In genomic region chr11:59918987-59919589, GRCh38 we compare ENCODE assay signal across 9 cellular contexts. TPM values are rescaled to one million over a fixed set of nuclear protein-coding genes. Genes with fewer than 3 reads are reported as not detected.
DNase-seq lines count a peak whose midpoint lies in the region; ATAC-seq and TF ChIP-seq lines count a peak whose summit lies in the region.
"Had no signal": no experiment of that assay in that cellular context is flagged by ENCODE, and none has a peak within 500 bp of the region (broad histone marks: within the 10 kb centered on the region; RNA-seq: fewer than 3 reads in every experiment).

No MANE protein-coding gene starts in this region.

- intact Hi-C loops in natural killer cell (cut with micrococcal nuclease) (loop anchor here (1.0 kb wide), 1 partner anchor 96 kb away; no protein-coding TSS in a partner anchor), sigmoid colon (cut with DNase I) (loop anchor here (5.0 kb wide), 1 partner anchor 167 kb away; no protein-coding TSS in a partner anchor)

- H3K4me3 Mint-ChIP-seq in natural killer cell = no peak overlapping the region
- no peak overlapping the region for H3K4me3 Mint-ChIP-seq in natural killer cell treated with Interleukin-12 subunit alpha and Interleukin-12 subunit beta and Interleukin-15 and Interleukin-18, amount 100 ng/mL, for 72 hours
- H3K4me3 Mint-ChIP-seq: dendritic cell treated with granulocyte-macrophage colony-stimulating factor and Interleukin-4, amounts not matched to agents 40 ng/mL and 50 ng/mL, for 4 days had no signal

- DNase-seq in natural killer cell (no peak), NAMALWA (ENCODE audit: low spot score) (peak; percentile 69), astrocyte of the hippocampus (ENCODE audit: low read depth, low spot score) (peak; percentile 57), mesenchymal stem cell (peak; percentile 61), sigmoid colon (no peak)
- no peak for DNase-seq in natural killer cell treated with Interleukin-12 subunit alpha and Interleukin-12 subunit beta and Interleukin-15 and Interleukin-18, amount 100 ng/mL, for 72 hours (ENCODE audit: low spot score)

- H3K27me3 ChIP-seq in mesenchymal stem cell (ENCODE audit: control insufficient read depth in 1 of 2, insufficient read depth in 1 of 2, low read length in 2 of 2) (no peaks in the 10 kb centered on the region), sigmoid colon (no peaks in the 10 kb centered on the region)

- no peak overlapping the region for H3K4ac ChIP-seq in mesenchymal stem cell (ENCODE audit: low read depth in 1 of 2, low read length in 2 of 2)

- H3K4me2 ChIP-seq in mesenchymal stem cell (ENCODE audit: low read length, poor library complexity, severe bottlenecking) = no peak overlapping the region

- no peak for TF ChIP-seq POLR2A in sigmoid colon (IDR thresholded peaks at IDR 0.05)

- no peaks in the 10 kb centered on the region for H3K79me1 ChIP-seq in mesenchymal stem cell (replicated peaks; ENCODE audit: low read length, poor library complexity, severe bottlenecking)

- peaks cover 0 to 6% of the 10 kb centered on the region in 2 donors for H3K27me3 Mint-ChIP-seq in natural killer cell (ENCODE audit: low read depth in 2 of 2)
- peaks cover 3 to 8% of the 10 kb centered on the region in 2 donors for H3K27me3 Mint-ChIP-seq in natural killer cell treated with Interleukin-12 subunit alpha and Interleukin-12 subunit beta and Interleukin-15 and Interleukin-18, amount 100 ng/mL, for 72 hours
- H3K27me3 Mint-ChIP-seq: dendritic cell treated with granulocyte-macrophage colony-stimulating factor and Interleukin-4, amounts not matched to agents 40 ng/mL and 50 ng/mL, for 4 days had no signal

- H4K8ac ChIP-seq in mesenchymal stem cell (ENCODE audit: low read length) = no peak overlapping the region

- no peak overlapping the region for H2AFZ ChIP-seq in mesenchymal stem cell (ENCODE audit: low read depth, low read length)

- peaks cover 10 to 12% of the 10 kb centered on the region in 2 donors for H3K9me3 Mint-ChIP-seq in natural killer cell
- H3K9me3 Mint-ChIP-seq in natural killer cell treated with Interleukin-12 subunit alpha and Interleukin-12 subunit beta and Interleukin-15 and Interleukin-18, amount 100 ng/mL, for 72 hours = peaks cover 9% of the 10 kb centered on the region

- H3K9ac ChIP-seq in mesenchymal stem cell (ENCODE audit: low read length) = peak overlapping the region; percentile 25

- H3K36me3 Mint-ChIP-seq in natural killer cell = peaks cover 16% of the 10 kb centered on the region
- peaks cover 17% of the 10 kb centered on the region for H3K36me3 Mint-ChIP-seq in natural killer cell treated with Interleukin-12 subunit alpha and Interleukin-12 subunit beta and Interleukin-15 and Interleukin-18, amount 100 ng/mL, for 72 hours

- no peak overlapping the region for H2BK120ac ChIP-seq in mesenchymal stem cell (ENCODE audit: low read depth, low read length)

- no peak overlapping the region for H2BK15ac ChIP-seq in mesenchymal stem cell (ENCODE audit: low read depth, poor library complexity, severe bottlenecking)

- no peak overlapping the region for H3K18ac ChIP-seq in mesenchymal stem cell (ENCODE audit: low read depth in 1 of 2, low read length in 2 of 2)

- H2BK12ac ChIP-seq in mesenchymal stem cell (ENCODE audit: low read length in 2 of 2) = no peak overlapping the region

- H3K27ac Mint-ChIP-seq in natural killer cell = no peak overlapping the region
- H3K27ac Mint-ChIP-seq in natural killer cell treated with Interleukin-12 subunit alpha and Interleukin-12 subunit beta and Interleukin-15 and Interleukin-18, amount 100 ng/mL, for 72 hours = no peak overlapping the region
- H3K27ac Mint-ChIP-seq: dendritic cell treated with granulocyte-macrophage colony-stimulating factor and Interleukin-4, amounts not matched to agents 40 ng/mL and 50 ng/mL, for 4 days had no signal

- H3K9me3 ChIP-seq in mesenchymal stem cell (ENCODE audit: control insufficient read depth, low read length) (peaks cover 24% of the 10 kb centered on the region), sigmoid colon (peaks cover 0 to 17% (median 14%) of the 10 kb centered on the region in 4 donors)

- peak; percentile 43 for TF ChIP-seq CTCF in natural killer cell (IDR thresholded peaks at IDR 0.05)
- TF ChIP-seq CTCF in sigmoid colon (IDR thresholded peaks at IDR 0.05) = peak in 2 of 4 experiments; percentile 15

- no peak overlapping the region for H2BK5ac ChIP-seq in mesenchymal stem cell (ENCODE audit: low read depth, low read length, poor library complexity, severe bottlenecking)

- no peak overlapping the region for H3K14ac ChIP-seq in mesenchymal stem cell (ENCODE audit: low read length in 2 of 2)

- H3K27ac ChIP-seq in mesenchymal stem cell (ENCODE audit: low read length, poor library complexity, severe bottlenecking) (no peak overlapping the region), sigmoid colon (no peak overlapping the region)

- no peak for TF ChIP-seq EP300 in sigmoid colon (IDR thresholded peaks at IDR 0.05)

- WGBS in mesenchymal stem cell = 11% methylated on average over 1 of the region's 3 CpGs
- 58 to 67% methylated on average over 3 of the region's 3 CpGs for WGBS in sigmoid colon, 2 donors

- no peak overlapping the region for H3K23ac ChIP-seq in mesenchymal stem cell (ENCODE audit: low read length in 2 of 2)

- H3K36me3 ChIP-seq in mesenchymal stem cell (ENCODE audit: control insufficient read depth in 1 of 2, insufficient read depth in 2 of 2, low read depth in 1 of 2, low read length in 2 of 2) = no peaks in the 10 kb centered on the region
- no peaks in the 10 kb centered on the region for H3K36me3 ChIP-seq in sigmoid colon

- H3K4me3 ChIP-seq in mesenchymal stem cell (ENCODE audit: insufficient read depth in 1 of 2, low read depth in 1 of 2, low read length in 2 of 2) = no peak overlapping the region
- H3K4me3 ChIP-seq in sigmoid colon = no peak overlapping the region

- no peak overlapping the region for H2AK5ac ChIP-seq in mesenchymal stem cell (ENCODE audit: low read length, severe bottlenecking)

- H3K4me1 ChIP-seq in mesenchymal stem cell (ENCODE audit: control insufficient read depth, insufficient read depth, low read depth, low read length) (no peaks in the 10 kb centered on the region), sigmoid colon (no peaks in the 10 kb centered on the region)

- ATAC-seq in natural killer cell (no peak), HG03175 (IDR thresholded peaks at IDR 0.05; ENCODE audit: unreplicated experiment) (no peak), GM19328 (IDR thresholded peaks at IDR 0.05; ENCODE audit: unreplicated experiment) (no peak)
- no peak for ATAC-seq in natural killer cell treated with Interleukin-12 subunit alpha and Interleukin-12 subunit beta and Interleukin-15 and Interleukin-18, amount 100 ng/mL, for 72 hours

- H4K91ac ChIP-seq in mesenchymal stem cell (ENCODE audit: low read length) = no peak overlapping the region

- H3K4me1 Mint-ChIP-seq in natural killer cell = no peaks in the 10 kb centered on the region
- no peaks in the 10 kb centered on the region for H3K4me1 Mint-ChIP-seq in natural killer cell treated with Interleukin-12 subunit alpha and Interleukin-12 subunit beta and Interleukin-15 and Interleukin-18, amount 100 ng/mL, for 72 hours (ENCODE audit: low read depth in 2 of 2)

RNA-seq across cellular contexts. Expression of gene OOSP1, which starts 19.1 kb away (rescaled TPM):
- total RNA-seq in natural killer cell = under 1 TPM in 1 of 3 donors, not detected in 2; 0.48 TPM
- total RNA-seq in natural killer cell treated with Interleukin-12 subunit alpha and Interleukin-12 subunit beta and Interleukin-15 and Interleukin-18, amount 100 ng/mL, for 72 hours = not detected
- not detected for polyA plus RNA-seq in mesenchymal stem cell (2013, experiment 1 of 2)
- not detected for polyA plus RNA-seq in mesenchymal stem cell (2013, experiment 2 of 2)
- not detected for total RNA-seq in sigmoid colon
- not detected for polyA plus RNA-seq in sigmoid colon

RNA-seq across cellular contexts. Expression of gene OOSP3, which starts 40.5 kb away (rescaled TPM):
- total RNA-seq in natural killer cell = not detected
- not detected for total RNA-seq in natural killer cell treated with Interleukin-12 subunit alpha and Interleukin-12 subunit beta and Interleukin-15 and Interleukin-18, amount 100 ng/mL, for 72 hours
- polyA plus RNA-seq in mesenchymal stem cell (2013, experiment 1 of 2) = not detected
- not detected for polyA plus RNA-seq in mesenchymal stem cell (2013, experiment 2 of 2)
- not detected for total RNA-seq in sigmoid colon
- not detected for polyA plus RNA-seq in sigmoid colon

RNA-seq across cellular contexts. Expression of gene OOSP4A, which starts 44.7 kb away (rescaled TPM):
- not detected for total RNA-seq in natural killer cell
- not detected for total RNA-seq in natural killer cell treated with Interleukin-12 subunit alpha and Interleukin-12 subunit beta and Interleukin-15 and Interleukin-18, amount 100 ng/mL, for 72 hours
- not detected for polyA plus RNA-seq in mesenchymal stem cell (2013, experiment 1 of 2)
- polyA plus RNA-seq in mesenchymal stem cell (2013, experiment 2 of 2) = not detected
- total RNA-seq in sigmoid colon = not detected
- not detected for polyA plus RNA-seq in sigmoid colon

RNA-seq across cellular contexts. Expression of gene TCN1, which starts 52.8 kb away (rescaled TPM):
- total RNA-seq in natural killer cell = 10 to 100 TPM in 1 of 3 donors, under 1 TPM in 1, not detected in 1; 0.50 to 30.8 TPM
- total RNA-seq in natural killer cell treated with Interleukin-12 subunit alpha and Interleukin-12 subunit beta and Interleukin-15 and Interleukin-18, amount 100 ng/mL, for 72 hours = not detected
- polyA plus RNA-seq in mesenchymal stem cell (2013, experiment 1 of 2) = 0.23 TPM
- 0.49 TPM for polyA plus RNA-seq in mesenchymal stem cell (2013, experiment 2 of 2)
- total RNA-seq in sigmoid colon = not detected
- 1 to 10 TPM in 1 of 3 donors, not detected in 2; 1.8 TPM for polyA plus RNA-seq in sigmoid colon

Comparison
In these comparisons a context has a peak if more than half of its experiments do, and no peak if none do; other contexts are left out.
1. DNase-seq: peak in NAMALWA (single experiment), astrocyte of the hippocampus (single experiment) and mesenchymal stem cell (single experiment); none in natural killer cell (single experiment), natural killer cell treated with Interleukin-12 subunit alpha and Interleukin-12 subunit beta and Interleukin-15 and Interleukin-18, amount 100 ng/mL, for 72 hours (single experiment) and sigmoid colon (single experiment).